15 cellular contexts compared by ENCODE assay signal in genomic region chr4:76634239-76634638, GRCh38.
DNase-seq lines count a peak whose midpoint lies in the region; ATAC-seq and TF ChIP-seq lines count a peak whose summit lies in the region.
"Had no signal": no experiment of that assay in that cellular context is flagged by ENCODE, and none has a peak within 500 bp of the region (broad histone marks: within the 10 kb centered on the region; RNA-seq: fewer than 3 reads in every experiment).

No MANE protein-coding gene starts in this region.

- H3K9me3 ChIP-seq in GM23248 (ENCODE audit: low read depth): no peaks in the 10 kb centered on the region
- no peaks in the 10 kb centered on the region for H3K9me3 ChIP-seq in tibial artery
- H3K9me3 ChIP-seq in prostate gland: no peaks in the 10 kb centered on the region
- H3K9me3 ChIP-seq in upper lobe of left lung: no peaks in the 10 kb centered on the region
- H3K9me3 ChIP-seq: psoas muscle had no signal

- peaks cover 54% of the 10 kb centered on the region for H3F3A ChIP-seq in GM23248 (ENCODE audit: insufficient read depth)

- 1% methylated on average over 3 of the region's 3 CpGs for WGBS in GM23248 (ENCODE audit: low coverage in 1 of 2, low lambda C conversion rate in 2 of 2, missing lambda C conversion rate in 2 of 2), 2 experiments
- WGBS in prostate gland: 20% methylated on average over 3 of the region's 3 CpGs
- WGBS in upper lobe of left lung, 2 donors: 22% methylated on average over 3 of the region's 3 CpGs

- H3K27me3 ChIP-seq in GM23248 (replicated peaks; ENCODE audit: insufficient read depth) (no peaks in the 10 kb centered on the region), tibial artery (no peaks in the 10 kb centered on the region), prostate gland (replicated peaks; ENCODE audit: insufficient read depth) (no peaks in the 10 kb centered on the region), upper lobe of left lung (no peaks in the 10 kb centered on the region)

- H3K9ac ChIP-seq in GM23248: no peak overlapping the region

- H3K4me3 ChIP-seq in GM23248 (peak overlapping the region; percentile 37; the same call in 1 of the 2 replicates), fibroblast of pulmonary artery (replicated peaks; ENCODE audit: low read depth, low read length) (no peak overlapping the region), tibial artery (no peak overlapping the region), prostate gland (no peak overlapping the region), upper lobe of left lung (no peak overlapping the region)
- H3K4me3 ChIP-seq: dorsolateral prefrontal cortex, psoas muscle had no signal

- ATAC-seq in SK-N-SH treated with all-trans-retinoic acid at 6 μM for 48 hours (peak; percentile 82), upper lobe of left lung (ENCODE audit: low FRiP score in 2 of 2) (no peak), GM21381 (IDR thresholded peaks at IDR 0.05; ENCODE audit: unreplicated experiment) (no peak)
- ATAC-seq: psoas muscle had no signal

- peak overlapping the region; percentile 6 for H2AFZ ChIP-seq in GM23248

- intact Hi-C loops in tibial artery (cut with DNase I; ENCODE audit: low total_unique reads): loop anchor here (10.0 kb wide), 1 partner anchor 51 kb away; no protein-coding TSS in a partner anchor
- intact Hi-C loops in prostate gland (cut with DNase I): no loop called here

- H3K9me2 ChIP-seq in GM23248 (ENCODE audit: insufficient read depth): no peaks in the 10 kb centered on the region

- peak in 1 of 4 donors; percentile 30 for TF ChIP-seq EP300 in upper lobe of left lung (IDR thresholded peaks at IDR 0.05)

- no peak for TF ChIP-seq POLR2A in prostate gland (IDR thresholded peaks at IDR 0.05)
- no peak for TF ChIP-seq POLR2A in upper lobe of left lung (IDR thresholded peaks at IDR 0.05)

- in situ Hi-C loops in GM23248 (cut with MboI): no loop called here

- H3K79me2 ChIP-seq in GM23248 (ENCODE audit: insufficient read depth): no peaks in the 10 kb centered on the region

- peak; percentile 84 for DNase-seq in GM23248
- DNase-seq in fibroblast of pulmonary artery (ENCODE audit: low read depth): peak; percentile 60
- no peak for DNase-seq in tibial artery
- no peak for DNase-seq in prostate gland (ENCODE audit: low spot score)
- no peak for DNase-seq in upper lobe of left lung
- DNase-seq: activated CD4-positive, alpha-beta memory T cell treated with anti-CD3 and anti-CD28 coated beads, Interleukin-2, amount 10 ng/mL, durations not matched to agents 7 days and 5 days; activated naive CD4-positive, alpha-beta T cell; dorsolateral prefrontal cortex; GOT3; NCI-H1694; NK-92 treated with Interleukin-12 subunit alpha and Interleukin-12 subunit beta, amount 100 ng/mL, for 24 hours; psoas muscle; stimulated activated CD4-positive, alpha-beta T cell treated with anti-CD3 and anti-CD28 coated beads, Interleukin-4, amount 100 ng/mL, for 24 hours had no signal

- H3K36me3 ChIP-seq in GM23248 (ENCODE audit: low read depth) (no peaks in the 10 kb centered on the region), tibial artery (no peaks in the 10 kb centered on the region), prostate gland (no peaks in the 10 kb centered on the region), upper lobe of left lung (no peaks in the 10 kb centered on the region)

- H4K20me1 ChIP-seq in GM23248 (ENCODE audit: insufficient read depth): no peaks in the 10 kb centered on the region

- H3K27ac ChIP-seq in GM23248 (peak overlapping the region; percentile 53), tibial artery (peak overlapping the region; percentile 36 to 47), prostate gland (no peak overlapping the region), upper lobe of left lung (no peak overlapping the region)
- H3K27ac ChIP-seq: dorsolateral prefrontal cortex, psoas muscle had no signal

- H3K4me1 ChIP-seq in GM23248 (ENCODE audit: insufficient read depth): peaks cover 67% of the 10 kb centered on the region
- peaks cover 0 to 64% (median 24%) of the 10 kb centered on the region in 4 donors for H3K4me1 ChIP-seq in tibial artery
- no peaks in the 10 kb centered on the region for H3K4me1 ChIP-seq in prostate gland (replicated peaks)
- peaks cover 8 to 19% (median 14%) of the 10 kb centered on the region in 4 donors for H3K4me1 ChIP-seq in upper lobe of left lung
- H3K4me1 ChIP-seq: psoas muscle had no signal

- no peak for TF ChIP-seq CTCF in fibroblast of pulmonary artery (IDR thresholded peaks at IDR 0.05; ENCODE audit: low read length, missing control alignments)
- TF ChIP-seq CTCF in tibial artery (IDR thresholded peaks at IDR 0.05): no peak
- TF ChIP-seq CTCF in prostate gland (IDR thresholded peaks at IDR 0.05): no peak
- TF ChIP-seq CTCF in upper lobe of left lung (IDR thresholded peaks at IDR 0.05): no peak

- peak overlapping the region; percentile 72 for H3K4me2 ChIP-seq in GM23248 (ENCODE audit: unreplicated experiment)

TF ChIP-seq in SK-N-SH treated with all-trans-retinoic acid at 6 μM for 48 hours, 23 proteins besides CTCF, POLR2A, EP300 and RAD21:
- no peak for TF ChIP-seq PPARA (CRISPR knock-in tag; IDR thresholded peaks at IDR 0.05; ENCODE audit: borderline replicate concordance)
- no peak for TF ChIP-seq TSHZ2 (CRISPR knock-in tag; IDR thresholded peaks at IDR 0.05)
- no peak for TF ChIP-seq TCF4 (CRISPR knock-in tag; IDR thresholded peaks at IDR 0.05; ENCODE audit: borderline replicate concordance)
- TF ChIP-seq ZFP3 (CRISPR knock-in tag; IDR thresholded peaks at IDR 0.05): no peak
- TF ChIP-seq RARB (CRISPR knock-in tag; IDR thresholded peaks at IDR 0.05): no peak
- TF ChIP-seq CSRNP3 (CRISPR knock-in tag; IDR thresholded peaks at IDR 0.05): no peak
- no peak for TF ChIP-seq CSDC2 (CRISPR knock-in tag; IDR thresholded peaks at IDR 0.05)
- TF ChIP-seq TOX (CRISPR knock-in tag; IDR thresholded peaks at IDR 0.05; ENCODE audit: borderline replicate concordance): no peak
- no peak for TF ChIP-seq ISL1 (CRISPR knock-in tag; IDR thresholded peaks at IDR 0.05)
- no peak for TF ChIP-seq ZC3H10 (CRISPR knock-in tag; IDR thresholded peaks at IDR 0.05)
TF ChIP-seq in SK-N-SH treated with all-trans-retinoic acid at 6 μM for 48 hours: peak in this region for 0.

Comparison
In these comparisons a context has a peak if more than half of its experiments do, and no peak if none do; other contexts are left out.
1. DNase-seq: peak in GM23248 (single experiment) and fibroblast of pulmonary artery (single experiment); none in tibial artery (0 of 2), prostate gland (single experiment) and upper lobe of left lung (0 of 2).
2. H3K27ac ChIP-seq: peak in GM23248 (single experiment) and tibial artery (2 of 2); none in prostate gland (0 of 2) and upper lobe of left lung (0 of 4).